Comparison of ENCODE assay signal across 7 cellular contexts in the genomic region with DNA sequence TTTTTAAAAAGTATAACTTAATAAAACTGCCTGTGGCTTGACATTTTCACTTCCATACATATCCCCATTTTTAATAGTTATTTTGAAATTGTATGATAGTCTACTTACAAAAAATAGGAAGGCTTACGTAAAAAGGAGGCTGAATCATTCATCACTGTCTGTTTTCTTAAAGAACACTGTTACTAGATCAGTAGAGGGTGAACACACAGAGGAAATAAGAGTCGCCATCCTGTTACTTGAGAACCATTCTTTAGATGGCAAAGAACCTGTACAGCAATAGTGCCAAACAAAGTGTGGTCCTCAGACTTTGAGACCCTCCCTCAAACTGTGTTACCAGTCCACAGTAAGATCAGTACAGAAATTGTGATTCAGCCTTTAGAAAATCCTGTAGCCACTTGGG.
"Had no signal": no experiment of that assay in that cellular context is flagged by ENCODE, and none has a peak within 500 bp of the region (broad histone marks: within the 10 kb centered on the region; RNA-seq: fewer than 3 reads in every experiment).

No MANE protein-coding gene starts in this region.

- H3K4me1 Mint-ChIP-seq: GM23338 had no signal

- H3K27ac Mint-ChIP-seq: GM23338 had no signal

- H3K4me3 Mint-ChIP-seq: GM23338, H9 had no signal

- DNase-seq: H9, HCEC 1CT, IMR-90 had no signal

- H2AFZ ChIP-seq: GM23338 had no signal

- ATAC-seq: GM23338, K562 had no signal

- FAIRE-seq: H1, H54, K562 had no signal

- H3K4me2 ChIP-seq: GM23338 had no signal

- H3K4me3 ChIP-seq: GM23338, K562 had no signal

- H3K9me3 Mint-ChIP-seq: GM23338, H9 had no signal
